8 cellular contexts compared by ENCODE assay signal in the genomic region with DNA sequence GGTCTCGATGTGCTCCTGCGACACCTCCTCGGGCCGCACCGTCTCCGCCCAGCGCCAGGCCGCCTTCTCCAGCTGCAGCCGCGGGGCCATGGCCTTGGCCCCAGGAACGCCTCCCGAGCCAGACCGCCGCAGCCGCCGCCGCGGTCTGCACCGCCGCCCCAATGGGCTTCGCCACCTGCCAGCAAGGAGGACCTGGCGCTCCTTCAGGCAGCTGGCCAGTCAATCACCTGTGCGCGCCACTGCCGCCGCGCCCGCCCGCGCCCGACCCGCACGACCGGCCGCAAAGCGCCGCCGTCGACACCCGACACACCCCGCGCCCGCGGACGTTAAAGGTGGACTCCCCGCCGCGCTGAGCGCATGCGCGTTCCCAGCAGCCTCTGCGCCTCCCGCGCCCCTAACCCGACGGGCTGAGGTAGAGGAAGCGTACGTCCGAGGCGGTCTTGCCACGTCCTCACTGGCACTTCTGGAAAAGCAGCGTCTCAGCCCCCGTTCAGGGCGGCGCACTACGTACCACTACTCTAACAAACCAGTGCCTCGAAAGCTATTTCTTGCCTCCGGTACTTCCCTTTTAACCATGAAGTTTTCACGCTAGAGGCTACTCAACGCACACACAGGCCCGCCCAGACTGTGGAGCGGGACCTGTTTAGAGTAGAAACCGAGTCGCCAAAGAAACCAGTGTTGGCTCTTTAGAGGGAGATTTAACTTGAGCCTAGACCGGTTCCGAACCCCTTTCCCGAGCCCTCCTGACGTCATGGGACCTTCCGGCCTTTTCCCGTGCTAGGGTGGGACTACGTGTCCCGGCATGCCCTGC. TPM values are rescaled to one million over a fixed set of nuclear protein-coding genes. Genes with fewer than 3 reads are reported as not detected.
A peak's percentile ranks its signal among the peaks of the same experiment; 100 is the strongest.
DNase-seq lines count a peak whose midpoint lies in the region; ATAC-seq and TF ChIP-seq lines count a peak whose summit lies in the region.

A gene with protein sequence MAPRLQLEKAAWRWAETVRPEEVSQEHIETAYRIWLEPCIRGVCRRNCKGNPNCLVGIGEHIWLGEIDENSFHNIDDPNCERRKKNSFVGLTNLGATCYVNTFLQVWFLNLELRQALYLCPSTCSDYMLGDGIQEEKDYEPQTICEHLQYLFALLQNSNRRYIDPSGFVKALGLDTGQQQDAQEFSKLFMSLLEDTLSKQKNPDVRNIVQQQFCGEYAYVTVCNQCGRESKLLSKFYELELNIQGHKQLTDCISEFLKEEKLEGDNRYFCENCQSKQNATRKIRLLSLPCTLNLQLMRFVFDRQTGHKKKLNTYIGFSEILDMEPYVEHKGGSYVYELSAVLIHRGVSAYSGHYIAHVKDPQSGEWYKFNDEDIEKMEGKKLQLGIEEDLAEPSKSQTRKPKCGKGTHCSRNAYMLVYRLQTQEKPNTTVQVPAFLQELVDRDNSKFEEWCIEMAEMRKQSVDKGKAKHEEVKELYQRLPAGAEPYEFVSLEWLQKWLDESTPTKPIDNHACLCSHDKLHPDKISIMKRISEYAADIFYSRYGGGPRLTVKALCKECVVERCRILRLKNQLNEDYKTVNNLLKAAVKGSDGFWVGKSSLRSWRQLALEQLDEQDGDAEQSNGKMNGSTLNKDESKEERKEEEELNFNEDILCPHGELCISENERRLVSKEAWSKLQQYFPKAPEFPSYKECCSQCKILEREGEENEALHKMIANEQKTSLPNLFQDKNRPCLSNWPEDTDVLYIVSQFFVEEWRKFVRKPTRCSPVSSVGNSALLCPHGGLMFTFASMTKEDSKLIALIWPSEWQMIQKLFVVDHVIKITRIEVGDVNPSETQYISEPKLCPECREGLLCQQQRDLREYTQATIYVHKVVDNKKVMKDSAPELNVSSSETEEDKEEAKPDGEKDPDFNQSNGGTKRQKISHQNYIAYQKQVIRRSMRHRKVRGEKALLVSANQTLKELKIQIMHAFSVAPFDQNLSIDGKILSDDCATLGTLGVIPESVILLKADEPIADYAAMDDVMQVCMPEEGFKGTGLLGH (minus strand): TSS at position 282 of the 811 bp plus-strand sequence. CDS start 192 bp downstream, at position 90.

- DNase-seq in NCI-H2227 (lab: John Stamatoyannopoulos, UW; ENCODE audit: unreplicated experiment) (peak; percentile 98), WERI-Rb-1 (peak; percentile 97), breast epithelium (ENCODE audit: low spot score in 2 of 2) (peak; percentile 95 to 97)

- ATAC-seq in GM18909 (IDR thresholded peaks at IDR 0.05; ENCODE audit: poor library complexity, unreplicated experiment) = peak; percentile 73
- peak; percentile 63 for ATAC-seq in HG03159 (IDR thresholded peaks at IDR 0.05; ENCODE audit: unreplicated experiment)

- peaks cover 9% of the 10 kb centered on the region for H3K4me1 ChIP-seq in ACC112 (ENCODE audit: control insufficient read depth, insufficient read depth, low read length, unreplicated experiment)
- H3K4me1 ChIP-seq in breast epithelium = no peaks in the 10 kb centered on the region
- H3K4me1 ChIP-seq in skeletal muscle tissue (ENCODE audit: control insufficient read depth in 3 of 3, insufficient read depth in 3 of 3, low read length in 3 of 3) = peaks cover 10 to 20% (median 16%) of the 10 kb centered on the region in 3 donors

- peak within 1 kb of the TSS; percentile 86 for H2AFZ ChIP-seq in ACC112 (ENCODE audit: low read length, unreplicated experiment)

- intact Hi-C loops in breast epithelium (cut with DNase I; ENCODE audit: low total_unique reads) = no loop called here

- peak within 1 kb of the TSS; percentile 100 for H3K9ac ChIP-seq in skeletal muscle tissue (ENCODE audit: low read depth in 1 of 3, low read length in 3 of 3)

- H3K79me2 ChIP-seq in ACC112 (ENCODE audit: control insufficient read depth, insufficient read depth, low read length, unreplicated experiment) = peaks cover 44% of the 10 kb centered on the region

- H3K36me3 ChIP-seq in ACC112 (ENCODE audit: insufficient read depth, low read length) (no peaks in the 10 kb centered on the region), WERI-Rb-1 (peaks cover 2% of the 10 kb centered on the region; the same call in 1 of the 2 replicates), breast epithelium (no peaks in the 10 kb centered on the region), skeletal muscle tissue (ENCODE audit: control insufficient read depth in 3 of 3, insufficient read depth in 3 of 3, low read length in 3 of 3) (no peaks in the 10 kb centered on the region)

- H3K27me3 ChIP-seq in ACC112 (ENCODE audit: insufficient read depth, low read length) (no peaks in the 10 kb centered on the region), WERI-Rb-1 (ENCODE audit: insufficient read depth, low read depth, severe bottlenecking) (no peaks in the 10 kb centered on the region), breast epithelium (no peaks in the 10 kb centered on the region), skeletal muscle tissue (ENCODE audit: control insufficient read depth in 3 of 3, insufficient read depth in 3 of 3, low read length in 3 of 3) (no peaks in the 10 kb centered on the region)

- H3K4me3 ChIP-seq in ACC112 (ENCODE audit: low read depth, low read length) (peak within 1 kb of the TSS; percentile 97), WERI-Rb-1 (ENCODE audit: low read depth, low read length) (peak within 1 kb of the TSS; percentile 96), breast epithelium (peak within 1 kb of the TSS; percentile 76 to 99 (median 97)), iPS-18c (ENCODE audit: insufficient read depth, low read depth, low read length) (peak within 1 kb of the TSS; percentile 89), skeletal muscle tissue (ENCODE audit: low read length in 3 of 3) (peak within 1 kb of the TSS; percentile 96 to 100 (median 99))

- H3K9me3 ChIP-seq in WERI-Rb-1 (ENCODE audit: severe bottlenecking) = no peaks in the 10 kb centered on the region
- H3K9me3 ChIP-seq in breast epithelium = no peaks in the 10 kb centered on the region
- H3K9me3 ChIP-seq in iPS-18c (ENCODE audit: control insufficient read depth, insufficient read depth, low read length) = peaks cover 2% of the 10 kb centered on the region
- H3K9me3 ChIP-seq in skeletal muscle tissue (ENCODE audit: control insufficient read depth in 3 of 3, low read length in 3 of 3) = no peaks in the 10 kb centered on the region

- TF ChIP-seq CTCF in WERI-Rb-1 (IDR thresholded peaks at IDR 0.05; ENCODE audit: low read depth, low read length) (no peak), breast epithelium (IDR thresholded peaks at IDR 0.05) (peak in 1 of 3 donors; percentile 20)

- TF ChIP-seq POLR2A in breast epithelium (IDR thresholded peaks at IDR 0.05) = peak; percentile 97

- peak within 1 kb of the TSS; percentile 99 for H3K27ac ChIP-seq in ACC112 (ENCODE audit: low read depth, low read length)
- peak within 1 kb of the TSS; percentile 98 for H3K27ac ChIP-seq in WERI-Rb-1
- peak within 1 kb of the TSS; percentile 100 for H3K27ac ChIP-seq in breast epithelium
- H3K27ac ChIP-seq in skeletal muscle tissue (ENCODE audit: low read depth, low read length) = peak within 1 kb of the TSS; percentile 100

RNA-seq across cellular contexts. Expression of the gene that starts here (rescaled TPM):
- 10 to 100 TPM; 56.0 to 86.9 (median 74.7) TPM for total RNA-seq in breast epithelium
- 55.3 TPM for total RNA-seq in skeletal muscle tissue

Comparison
In these comparisons a context has a peak if more than half of its experiments do, and no peak if none do; other contexts are left out.
1. Peak in every context shown above with its lines: DNase-seq, ATAC-seq, H3K4me3 ChIP-seq and H3K27ac ChIP-seq.